ENCODE assay signal across 21 cellular contexts in genomic region chr1:171966426-171967220, GRCh38.
DNase-seq lines count a peak whose midpoint lies in the region; ATAC-seq, FAIRE-seq and TF ChIP-seq lines count a peak whose summit lies in the region.
"Had no signal": no experiment of that assay in that cellular context is flagged by ENCODE, and none has a peak within 500 bp of the region (broad histone marks: within the 10 kb centered on the region; RNA-seq: fewer than 3 reads in every experiment).

No MANE protein-coding gene starts in this region.

- H3K23me2 ChIP-seq in H1 (ENCODE audit: low read depth, low read length), result no peaks in the 10 kb centered on the region

- H3K18ac ChIP-seq in H1 (ENCODE audit: extremely low read depth, low read length), result no peak overlapping the region

- H3K27me3 ChIP-seq in HUES64 (ENCODE audit: insufficient read depth, low read length) (no peaks in the 10 kb centered on the region), H1 (replicated peaks in 1 of 4; ENCODE audit: control insufficient read depth in 3 of 4, extremely low read depth in 1 of 4, insufficient read depth in 3 of 4, low read length in 3 of 4) (no peaks in the 10 kb centered on the region)

- peak overlapping the region; percentile 13 to 34 for H3K4me2 ChIP-seq in H1 (ENCODE audit: insufficient read depth in 1 of 2, low read depth in 2 of 2, low read length in 2 of 2)
- H3K4me2 ChIP-seq: smooth muscle cell had no signal

- H2BK15ac ChIP-seq in H1 (ENCODE audit: low read length), result no peak overlapping the region

- H3K23ac ChIP-seq in H1 (ENCODE audit: insufficient read length), result no peak overlapping the region

- H2BK20ac ChIP-seq in H1 (ENCODE audit: low read length), result peak overlapping the region; percentile 40; the same call in 1 of the 2 replicates

- TF ChIP-seq RAD21 in H1 (IDR thresholded peaks at IDR 0.05 in 1 of 2, conservative IDR thresholded peaks at IDR 0.05 in 1 of 2; ENCODE audit: low read depth in 2 of 2, low read length in 2 of 2), result no peak

- H3K9ac ChIP-seq in HUES64 (ENCODE audit: low read depth, low read length), result no peak overlapping the region
- no peak overlapping the region for H3K9ac ChIP-seq in H1 (replicated peaks in 1 of 4; ENCODE audit: extremely low read depth in 1 of 4, low read depth in 3 of 4, low read length in 3 of 4)

- no peak overlapping the region for H3K14ac ChIP-seq in H1 (ENCODE audit: insufficient read length)

- no peaks in the 10 kb centered on the region for H3K9me3 Mint-ChIP-seq in activated naive CD4-positive, alpha-beta T cell treated with anti-CD3 and anti-CD28 coated beads, Interleukin-2, amount 10 ng/mL, durations not matched to agents 7 days and 5 days
- H3K9me3 Mint-ChIP-seq: activated CD4-positive, alpha-beta memory T cell treated with anti-CD3 and anti-CD28 coated beads, Interleukin-2, amount 10 ng/mL, durations not matched to agents 7 days and 5 days; central memory CD8-positive, alpha-beta T cell had no signal

- H3K36me3 ChIP-seq in HUES64 (ENCODE audit: insufficient read depth, low read length), result no peaks in the 10 kb centered on the region
- no peaks in the 10 kb centered on the region for H3K36me3 ChIP-seq in H1 (ENCODE audit: control insufficient read depth in 2 of 4, insufficient read depth in 4 of 4, low read length in 3 of 4)
- H3K36me3 ChIP-seq: WERI-Rb-1 had no signal

- no peak overlapping the region for H3K56ac ChIP-seq in H1 (replicated peaks; ENCODE audit: insufficient read length, low read depth, low read length)

- no peak for TF ChIP-seq POLR2A in H1 (IDR thresholded peaks at IDR 0.05; ENCODE audit: control extremely low read depth in 1 of 2, low read depth in 2 of 2, low read length in 2 of 2)

- POLR2A ChIA-PET in H1 (lab: Charles Lee; ENCODE audit: partially characterized antibody), result interaction anchor here (1.1 to 2.1 kb wide), 3 partner anchors 10 to 185 kb away, joined by 3 to 5 read pairs (median 4); partner anchors contain the start of gene METTL13

- H2BK120ac ChIP-seq in H1 (replicated peaks; ENCODE audit: low read depth, low read length), result no peak overlapping the region

- no peak overlapping the region for H3K4me3 Mint-ChIP-seq in activated naive CD4-positive, alpha-beta T cell treated with anti-CD3 and anti-CD28 coated beads, Interleukin-2, amount 10 ng/mL, durations not matched to agents 7 days and 5 days
- H3K4me3 Mint-ChIP-seq: activated CD4-positive, alpha-beta memory T cell treated with anti-CD3 and anti-CD28 coated beads, Interleukin-2, amount 10 ng/mL, durations not matched to agents 7 days and 5 days; central memory CD8-positive, alpha-beta T cell had no signal

- no peaks in the 10 kb centered on the region for H3K79me2 ChIP-seq in H1 (ENCODE audit: control insufficient read depth in 1 of 2, insufficient read depth in 2 of 2, low read length in 2 of 2)

- WGBS in HUES64, result 43% methylated on average over 3 of the region's 3 CpGs
- 41% methylated on average over 3 of the region's 3 CpGs; no CpG with 5 or more reads in 1 of the 2 experiments for WGBS in H1 (ENCODE audit: extremely low coverage in 1 of 2, insufficient coverage in 1 of 2, insufficient read length in 1 of 2, insufficient replicate concordance in 2 of 2, low coverage in 1 of 2, low lambda C conversion rate in 2 of 2, missing lambda C conversion rate in 1 of 2), 2 experiments

- no peak overlapping the region for H4K91ac ChIP-seq in H1 (replicated peaks; ENCODE audit: insufficient read length, low read length)

- no peaks in the 10 kb centered on the region for H3K36me3 Mint-ChIP-seq in activated naive CD4-positive, alpha-beta T cell treated with anti-CD3 and anti-CD28 coated beads, Interleukin-2, amount 10 ng/mL, durations not matched to agents 7 days and 5 days

- FAIRE-seq in D721Med (lab: Jason Lieb, UNC), result peak; percentile 80
- FAIRE-seq in H1 (lab: Jason Lieb, UNC), result peak; percentile 74
- FAIRE-seq: G401.6 had no signal

- no peak overlapping the region for H2AFZ ChIP-seq in H1 (ENCODE audit: low read length)

- no peak overlapping the region for H3K27ac Mint-ChIP-seq in activated naive CD4-positive, alpha-beta T cell treated with anti-CD3 and anti-CD28 coated beads, Interleukin-2, amount 10 ng/mL, durations not matched to agents 7 days and 5 days
- H3K27ac Mint-ChIP-seq: activated CD4-positive, alpha-beta memory T cell treated with anti-CD3 and anti-CD28 coated beads, Interleukin-2, amount 10 ng/mL, durations not matched to agents 7 days and 5 days had no signal

- H2AK5ac ChIP-seq in H1 (ENCODE audit: low read depth, low read length), result peak overlapping the region; percentile 79; the same call in 1 of the 2 replicates

- H4K8ac ChIP-seq in H1 (ENCODE audit: extremely low read depth, insufficient read depth, low read length), result no peak overlapping the region

- H3K4me1 Mint-ChIP-seq in activated naive CD4-positive, alpha-beta T cell treated with anti-CD3 and anti-CD28 coated beads, Interleukin-2, amount 10 ng/mL, durations not matched to agents 7 days and 5 days, result peaks cover 3% of the 10 kb centered on the region
- H3K4me1 Mint-ChIP-seq: activated CD4-positive, alpha-beta memory T cell treated with anti-CD3 and anti-CD28 coated beads, Interleukin-2, amount 10 ng/mL, durations not matched to agents 7 days and 5 days; central memory CD8-positive, alpha-beta T cell had no signal

- no peak for ATAC-seq in GM19463 (IDR thresholded peaks at IDR 0.05; ENCODE audit: unreplicated experiment)

- TF ChIP-seq CTCF in D721Med (IDR thresholded peaks at IDR 0.05; ENCODE audit: insufficient read depth, missing control alignments) (no peak), H1 (IDR thresholded peaks at IDR 0.05; ENCODE audit: control extremely low read depth in 1 of 3, insufficient read depth in 1 of 3, low read depth in 1 of 3, low read length in 3 of 3) (no peak)

- no peak overlapping the region for H3K4ac ChIP-seq in H1 (replicated peaks; ENCODE audit: insufficient read length, low read depth, low read length)

- CTCF ChIA-PET in H1 (lab: Charles Lee; ENCODE audit: partially characterized antibody), result interaction anchor here (1.1 to 12.2 kb wide), 7 partner anchors 12 to 165 kb away, joined by 3 to 91 read pairs (median 5); no protein-coding TSS in a partner anchor
- CTCF ChIA-PET in activated naive CD4-positive, alpha-beta T cell treated with anti-CD3 and anti-CD28 coated beads, Interleukin-2, amount 10 ng/mL, durations not matched to agents 7 days and 5 days (lab: Charles Lee), result interaction anchor here (1.2 to 1.4 kb wide), 2 partner anchors 164 to 166 kb away, joined by 3 to 4 read pairs; no protein-coding TSS in a partner anchor

- H3K4me1 ChIP-seq in HUES64 (ENCODE audit: insufficient read depth, low read length), result peaks cover 41% of the 10 kb centered on the region
- H3K4me1 ChIP-seq in H1 (replicated peaks in 1 of 4; ENCODE audit: control insufficient read depth in 3 of 4, insufficient read depth in 4 of 4, low read length in 3 of 4), result peaks cover 2 to 12% (median 7%) of the 10 kb centered on the region in 4 experiments; a peak in 6 of 7 replicates

- H3K27ac ChIP-seq in HUES64 (ENCODE audit: low read depth, low read length), result peak overlapping the region; percentile 72; the same call in 1 of the 2 replicates
- no peak overlapping the region for H3K27ac ChIP-seq in H1 (ENCODE audit: low read depth, low read length)
- H3K27ac ChIP-seq: WERI-Rb-1 had no signal

- no peak for TF ChIP-seq EP300 in H1 (IDR thresholded peaks at IDR 0.05; ENCODE audit: borderline replicate concordance in 1 of 2, low read depth in 2 of 2, low read length in 2 of 2)

- H3K9me3 ChIP-seq in HUES64 (ENCODE audit: insufficient read depth, low read depth, low read length) (no peaks in the 10 kb centered on the region), H1 (ENCODE audit: insufficient read depth in 2 of 2, low read depth in 1 of 2, low read length in 1 of 2) (no peaks in the 10 kb centered on the region)

- H2BK5ac ChIP-seq in H1 (ENCODE audit: low read depth, low read length), result 0 out of 2 replicates have a peak overlapping the region, but pooled peaks have one; percentile 62

- no peaks in the 10 kb centered on the region for H4K20me1 ChIP-seq in H1 (replicated peaks in 1 of 2; ENCODE audit: control insufficient read depth in 1 of 2, insufficient read depth in 2 of 2, low read length in 2 of 2)

- H4K5ac ChIP-seq in H1 (ENCODE audit: insufficient read length, low read depth, low read length), result peak overlapping the region; percentile 62

- H3K27me3 Mint-ChIP-seq in activated naive CD4-positive, alpha-beta T cell treated with anti-CD3 and anti-CD28 coated beads, Interleukin-2, amount 10 ng/mL, durations not matched to agents 7 days and 5 days, result peaks cover 4% of the 10 kb centered on the region

- no peaks in the 10 kb centered on the region for H3K79me1 ChIP-seq in H1 (ENCODE audit: low read depth, low read length)

- H3K4me3 ChIP-seq in HUES64 (ENCODE audit: low read length) (no peak overlapping the region), H1 (ENCODE audit: extremely low read depth in 1 of 4, insufficient read depth in 2 of 4, low read depth in 3 of 4, low read length in 4 of 4) (no peak overlapping the region)
- H3K4me3 ChIP-seq: smooth muscle cell had no signal

- H2BK12ac ChIP-seq in H1 (ENCODE audit: low read depth, low read length), result peak overlapping the region; percentile 90; the same call in 1 of the 2 replicates

- DNase-seq in D721Med (ENCODE audit: insufficient read length, low spot score) (no peak), H1 (ENCODE audit: low read depth in 1 of 2, low spot score in 2 of 2) (peak in 1 of 2 experiments; percentile 25), kidney tubule cell (ENCODE audit: low spot score) (peak; percentile 52), NCI-H2029 (lab: John Stamatoyannopoulos, UW) (no peak)
- no peak for DNase-seq in activated naive CD4-positive, alpha-beta T cell treated with anti-CD3 and anti-CD28 coated beads, Interleukin-2, amount 10 ng/mL, durations not matched to agents 7 days and 5 days
- no peak for DNase-seq in activated CD4-positive, CD25-positive, alpha-beta regulatory T cell treated with anti-CD3 and anti-CD28 coated beads, Interleukin-2, amount 50 U/mL, for 72 hours
- DNase-seq: activated CD4-positive, alpha-beta memory T cell treated with anti-CD3 and anti-CD28 coated beads, Interleukin-2, amount 10 ng/mL, durations not matched to agents 7 days and 5 days; activated naive CD4-positive, alpha-beta T cell; amygdala; C1 segment of cervical spinal cord; NCI-H1436; NCI-H774; OCI-M1; stimulated activated CD4-positive, alpha-beta T cell treated with anti-CD3 and anti-CD28 coated beads, Interleukin-4, amount 100 ng/mL, for 1 hour; T-helper 2 cell; WERI-Rb-1 had no signal

TF ChIP-seq in H1, 55 proteins besides CTCF, POLR2A, EP300 and RAD21 (continues in another document):
- TF ChIP-seq HDAC6 (IDR thresholded peaks at IDR 0.05; ENCODE audit: low read depth, low read length) (no peak), SAP30 (IDR thresholded peaks at IDR 0.05; ENCODE audit: insufficient read depth, insufficient replicate concordance, low read length) (no peak), KDM4A (IDR thresholded peaks at IDR 0.05; ENCODE audit: low read depth, low read length, severe bottlenecking) (no peak), SIX5 (IDR thresholded peaks at IDR 0.05; ENCODE audit: low read depth, low read length) (no peak)
